Comparison of ENCODE assay signal across 9 cellular contexts in the genomic region with DNA sequence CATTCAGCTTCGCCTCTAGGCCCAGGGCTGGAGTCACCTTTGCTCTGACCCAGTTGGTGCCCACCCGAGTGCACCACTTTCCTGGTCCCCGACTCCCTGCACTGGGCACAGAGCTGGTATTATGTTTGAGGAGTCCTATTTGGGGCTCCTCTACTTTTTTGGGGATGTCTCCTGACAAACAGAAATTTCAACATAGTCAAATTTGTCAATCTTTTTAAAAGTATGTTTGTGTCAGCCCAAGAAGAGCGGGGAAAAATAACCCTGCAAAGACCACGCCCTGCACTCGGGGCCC. TPM values are rescaled to one million over a fixed set of nuclear protein-coding genes. Genes with fewer than 3 reads are reported as not detected.
DNase-seq lines count a peak whose midpoint lies in the region; ATAC-seq and TF ChIP-seq lines count a peak whose summit lies in the region.
"Had no signal": no experiment of that assay in that cellular context is flagged by ENCODE, and none has a peak within 500 bp of the region (broad histone marks: within the 10 kb centered on the region; RNA-seq: fewer than 3 reads in every experiment).

No MANE protein-coding gene starts in this region.

- H3K27me3 ChIP-seq in KMS-11 (ENCODE audit: insufficient read depth, low read depth) = no peaks in the 10 kb centered on the region

- peaks cover 39% of the 10 kb centered on the region for H3K4me1 Mint-ChIP-seq in nephron

- H3K4me3 ChIP-seq in AG04449 (ENCODE audit: low read depth, low read length) = peak overlapping the region; percentile 71
- no peak overlapping the region for H3K4me3 ChIP-seq in KMS-11 (IDR thresholded peaks at IDR 0.05; ENCODE audit: insufficient read depth, low read depth, low read length)

- H3K4me3 Mint-ChIP-seq in nephron = peak overlapping the region; percentile 80 to 87 (median 87)

- POLR2A ChIA-PET in AG04449 (lab: Yijun Ruan, JAX) = interaction anchor here (1.0 to 5.6 kb wide), 2 partner anchors 15 to 145 kb away, joined by 4 to 38 read pairs; partner anchors contain the start of genes IQCC and MARCKSL1

- no peaks in the 10 kb centered on the region for H4K20me1 ChIP-seq in KMS-11 (ENCODE audit: insufficient read depth)

- H3K27me3 Mint-ChIP-seq in nephron (ENCODE audit: low read depth) = peaks cover 3% of the 10 kb centered on the region

- H3K9ac ChIP-seq in KMS-11 = peak overlapping the region; percentile 19; the same call in 1 of the 2 replicates

- H3K27ac ChIP-seq in KMS-11 (peak overlapping the region; percentile 6; the same call in 1 of the 2 replicates), caudate nucleus (ENCODE audit: low read depth, low read length) (peak overlapping the region; percentile 95)

- H3K4me2 ChIP-seq in KMS-11 = no peak overlapping the region

- TF ChIP-seq CTCF in AG04449 (IDR thresholded peaks at IDR 0.05; ENCODE audit: insufficient read depth, low read length, missing control alignments) = no peak
- no peak for TF ChIP-seq CTCF in KMS-11 (conservative IDR thresholded peaks at IDR 0.05; ENCODE audit: low read depth, low read length)
- TF ChIP-seq CTCF in nephron (IDR thresholded peaks at IDR 0.05; ENCODE audit: unreplicated experiment in 3 of 3) = no peak

- no peak for DNase-seq in AG04449 (ENCODE audit: low read depth, low spot score)
- DNase-seq in caudate nucleus (lab: John Stamatoyannopoulos, UW) = no peak
- no peak for DNase-seq in A172 (ENCODE audit: low spot score)
- DNase-seq in NCI-H2029 (lab: John Stamatoyannopoulos, UW) = no peak
- no peak for DNase-seq in NCI-H1105 treated with DMSO at 0.1 percent for 48 hours (lab: John Stamatoyannopoulos, UW)

- peak overlapping the region; percentile 62; the same call in 1 of the 2 replicates for H2AFZ ChIP-seq in KMS-11 (ENCODE audit: low read depth)

- H3K4me1 ChIP-seq in KMS-11 (ENCODE audit: low read depth, poor library complexity, severe bottlenecking) = peaks cover 13% of the 10 kb centered on the region

- peak overlapping the region; percentile 64 to 100 (median 88) for H3K27ac Mint-ChIP-seq in nephron

- no peaks in the 10 kb centered on the region for H3K9me3 Mint-ChIP-seq in nephron

- CTCF ChIA-PET in AG04449 (lab: Yijun Ruan, JAX) = interaction anchor here (0.6 to 3.8 kb wide), 5 partner anchors 9 to 135 kb away, joined by 3 to 26 read pairs (median 4); partner anchors contain the start of gene MARCKSL1

- ATAC-seq in HG03039 (IDR thresholded peaks at IDR 0.05; ENCODE audit: unreplicated experiment) = no peak

- peaks cover 8% of the 10 kb centered on the region for H3K36me3 Mint-ChIP-seq in nephron (ENCODE audit: low read depth)

- no peaks in the 10 kb centered on the region for H3K36me3 ChIP-seq in KMS-11 (ENCODE audit: insufficient read depth)

- H3K79me2 ChIP-seq in KMS-11 (ENCODE audit: insufficient read depth, low read depth) = no peaks in the 10 kb centered on the region

RNA-seq across cellular contexts. Expression of gene FAM229A, which starts 11.6 kb away (rescaled TPM):
- 0.34 and 0.45 TPM in 2 replicates for total RNA-seq in A172 (2014; rRNA removed; shearing (Covaris generic))

RNA-seq across cellular contexts. Expression of gene TSSK3, which starts 11.6 kb away (rescaled TPM):
- 0.24 TPM in 1 of 2 replicates, not detected in the other for total RNA-seq in A172 (2014; rRNA removed; shearing (Covaris generic))
- total RNA-seq: kidney epithelial cell had no signal

RNA-seq across cellular contexts. Expression of gene MARCKSL1, which starts 14.7 kb away (rescaled TPM):
- 91.0 and 91.1 TPM in 2 replicates for total RNA-seq in A172 (2014; rRNA removed; shearing (Covaris generic))

RNA-seq across cellular contexts. Expression of gene BSDC1, which starts 43.5 kb away (rescaled TPM):
- total RNA-seq in A172 (2014; rRNA removed; shearing (Covaris generic)) = 40.6 and 53.1 TPM in 2 replicates

RNA-seq across cellular contexts. Expression of gene HDAC1, which starts 58.8 kb away (rescaled TPM):
- total RNA-seq in A172 (2014; rRNA removed; shearing (Covaris generic)) = 61.0 and 61.8 TPM in 2 replicates
